In genomic region chr3:169295126-169295525, GRCh38 we compare ENCODE assay signal across 9 cellular contexts.
DNase-seq lines count a peak whose midpoint lies in the region; ATAC-seq and TF ChIP-seq lines count a peak whose summit lies in the region.
"Had no signal": no experiment of that assay in that cellular context is flagged by ENCODE, and none has a peak within 500 bp of the region (broad histone marks: within the 10 kb centered on the region; RNA-seq: fewer than 3 reads in every experiment).

No MANE protein-coding gene starts in this region.

- intact Hi-C loops in sciatic nerve (cut with DNase I), result no loop called here

- ATAC-seq in sciatic nerve, result no peak

- CTCF ChIA-PET in BJ (lab: Yijun Ruan, JAX), result interaction anchor here (1.6 kb wide), 1 partner anchor 430 kb away, joined by 3 read pairs; no protein-coding TSS in a partner anchor

- POLR2A ChIA-PET in BJ (lab: Charles Lee), result no interaction called here

- TF ChIP-seq CTCF in BJ (IDR thresholded peaks at IDR 0.05; ENCODE audit: insufficient read depth, low read depth, low read length), result peak; percentile 37
- TF ChIP-seq CTCF in HFF-Myc (IDR thresholded peaks at IDR 0.05; ENCODE audit: low read depth, low read length, missing control alignments), result peak; percentile 15
- peak; percentile 18 for TF ChIP-seq CTCF in kidney epithelial cell (IDR thresholded peaks at IDR 0.05; ENCODE audit: insufficient read depth, low read length, poor library complexity, severe bottlenecking)

- H3K27me3 ChIP-seq in BJ (ENCODE audit: control insufficient read depth, insufficient read depth, low read length), result 0 out of 2 replicates have a peak, but pooled peaks cover 2% of the 10 kb centered on the region
- no peaks in the 10 kb centered on the region for H3K27me3 ChIP-seq in kidney epithelial cell (ENCODE audit: control insufficient read depth, insufficient read depth, low read length)
- H3K27me3 ChIP-seq: ovary had no signal

- no peak for DNase-seq in BJ (ENCODE audit: low read depth)
- DNase-seq in HFF-Myc (ENCODE audit: extremely low read depth, low read depth), result no peak
- DNase-seq in amniotic epithelial cell (ENCODE audit: low read depth), result peak; percentile 23
- no peak for DNase-seq in kidney epithelial cell (ENCODE audit: low read depth)
- DNase-seq in NK-92 (lab: John Stamatoyannopoulos, UW; ENCODE audit: unreplicated experiment), result no peak
- DNase-seq in NCI-H2171 treated with DMSO at 0.1 percent for 48 hours (lab: John Stamatoyannopoulos, UW), result no peak
- DNase-seq in sciatic nerve (ENCODE audit: low spot score), result no peak
- DNase-seq in stimulated activated CD4-positive, alpha-beta T cell treated with anti-CD3 and anti-CD28 coated beads, Interleukin-2, amount 100 ng/mL, for 48 hours, result no peak
- DNase-seq: ovary had no signal

- H3K4me3 ChIP-seq in BJ (ENCODE audit: low read depth, low read length) (no peak overlapping the region), HFF-Myc (replicated peaks; ENCODE audit: low read depth, low read length) (no peak overlapping the region), kidney epithelial cell (ENCODE audit: low read depth, low read length) (no peak overlapping the region)
- H3K4me3 ChIP-seq: ovary had no signal

- H3K36me3 ChIP-seq in BJ (ENCODE audit: control insufficient read depth, insufficient read depth, low read length), result no peaks in the 10 kb centered on the region
- no peaks in the 10 kb centered on the region for H3K36me3 ChIP-seq in kidney epithelial cell (ENCODE audit: control insufficient read depth, insufficient read depth, low read length)
- H3K36me3 ChIP-seq: ovary had no signal
